Comparison of ENCODE assay signal across 14 cellular contexts in genomic region chr15:21261965-21262850, GRCh38.
DNase-seq lines count a peak whose midpoint lies in the region; ATAC-seq, FAIRE-seq and TF ChIP-seq lines count a peak whose summit lies in the region.
"Had no signal": no experiment of that assay in that cellular context is flagged by ENCODE, and none has a peak within 500 bp of the region (broad histone marks: within the 10 kb centered on the region; RNA-seq: fewer than 3 reads in every experiment).

No MANE protein-coding gene starts in this region.

- H3K36me3 Mint-ChIP-seq in activated T-helper 17 cell treated with anti-CD3 and anti-CD28 coated beads, Interleukin-2, amount 50 U/mL, for 72 hours (ENCODE audit: low read depth), result no peaks in the 10 kb centered on the region

- no peak overlapping the region for H3K27ac Mint-ChIP-seq in activated T-helper 17 cell treated with anti-CD3 and anti-CD28 coated beads, Interleukin-2, amount 50 U/mL, for 72 hours
- H3K27ac Mint-ChIP-seq: CD4-positive, alpha-beta T cell had no signal

- no peak overlapping the region for H3K9ac ChIP-seq in kidney (ENCODE audit: low read length in 2 of 2)

- H3K27me3 Mint-ChIP-seq in activated T-helper 17 cell treated with anti-CD3 and anti-CD28 coated beads, Interleukin-2, amount 50 U/mL, for 72 hours, result peaks cover 12% of the 10 kb centered on the region

- ATAC-seq in activated T-helper 17 cell treated with anti-CD3 and anti-CD28 coated beads, Interleukin-2, amount 50 U/mL, for 72 hours (replicated peaks), result peak; percentile 9
- ATAC-seq: GM12878 had no signal

- no peak overlapping the region for H3K4me3 Mint-ChIP-seq in activated T-helper 17 cell treated with anti-CD3 and anti-CD28 coated beads, Interleukin-2, amount 50 U/mL, for 72 hours
- H3K4me3 Mint-ChIP-seq: activated T-cell treated with anti-CD3 and anti-CD28 coated beads, Interleukin-2, amount 50 U/mL, for 4 hours; CD4-positive, alpha-beta T cell had no signal

- peak; percentile 8 for DNase-seq in H4 (ENCODE audit: low spot score)
- peak; percentile 72 for DNase-seq in kidney
- peak; percentile 84 for DNase-seq in spleen
- no peak for DNase-seq in hepatic stellate cell (ENCODE audit: low spot score)
- DNase-seq in 8988T, result no peak
- no peak for DNase-seq in hippocampal formation (lab: John Stamatoyannopoulos, UW)
- DNase-seq: activated CD4-positive, alpha-beta T cell treated with anti-CD3 and anti-CD28 coated beads for 1 hour; activated T-cell treated with anti-CD3 and anti-CD28 coated beads, Interleukin-2, amount 50 U/mL, for 4 hours; NCI-H446; stimulated activated CD4-positive, alpha-beta T cell treated with anti-CD3 and anti-CD28 coated beads, Interleukin-1b, Interleukin-23, amount 100 ng/mL, for 48 hours had no signal

- no peaks in the 10 kb centered on the region for H3K9me3 ChIP-seq in kidney (ENCODE audit: control insufficient read depth in 1 of 2, low read length in 2 of 2)
- peaks cover 0 to 16% (median 0%) of the 10 kb centered on the region in 8 donors for H3K9me3 ChIP-seq in spleen
- H3K9me3 ChIP-seq: uterus had no signal

- H3K9me3 Mint-ChIP-seq in activated T-helper 17 cell treated with anti-CD3 and anti-CD28 coated beads, Interleukin-2, amount 50 U/mL, for 72 hours, result peaks cover 3% of the 10 kb centered on the region
- H3K9me3 Mint-ChIP-seq: activated T-cell treated with anti-CD3 and anti-CD28 coated beads, Interleukin-2, amount 50 U/mL, for 4 hours; CD4-positive, alpha-beta T cell had no signal

- peaks cover 0 to 5% (median 0%) of the 10 kb centered on the region in 7 donors for H3K27me3 ChIP-seq in spleen (replicated peaks in 1 of 7)

- H3K4me1 Mint-ChIP-seq in activated T-helper 17 cell treated with anti-CD3 and anti-CD28 coated beads, Interleukin-2, amount 50 U/mL, for 72 hours, result no peaks in the 10 kb centered on the region

- no peak for TF ChIP-seq POLR2A in spleen (IDR thresholded peaks at IDR 0.05)

- intact Hi-C loops in kidney (cut with DNase I) (no loop called here), spleen (cut with DNase I; ENCODE audit: low total_unique reads) (no loop called here)

- H3K27ac ChIP-seq in kidney (ENCODE audit: low read depth in 2 of 2, low read length in 2 of 2), result no peak overlapping the region
- H3K27ac ChIP-seq in spleen, result no peak overlapping the region
- H3K27ac ChIP-seq: uterus had no signal

- 88 to 92% (median 89%) methylated on average over 30 of the region's 30 CpGs for WGBS in spleen, 5 donors

- TF ChIP-seq CTCF in kidney (IDR thresholded peaks at IDR 0.05; ENCODE audit: borderline replicate concordance, extremely low read depth, insufficient read depth) (no peak), spleen (IDR thresholded peaks at IDR 0.05 in 8 of 11, conservative IDR thresholded peaks at IDR 0.05 in 3 of 11) (no peak)

- H3K36me3 ChIP-seq in kidney (ENCODE audit: control insufficient read depth in 1 of 2, insufficient read depth in 2 of 2, low read length in 2 of 2) (no peaks in the 10 kb centered on the region), spleen (no peaks in the 10 kb centered on the region)
- H3K36me3 ChIP-seq: uterus had no signal

- H3K4me3 ChIP-seq in kidney (ENCODE audit: low read length in 2 of 2) (no peak overlapping the region), spleen (no peak overlapping the region)
- H3K4me3 ChIP-seq: GM12878, uterus had no signal

- FAIRE-seq in kidney (lab: Jason Lieb, UNC), result no peak
- FAIRE-seq: GM12878 had no signal

- H3K4me1 ChIP-seq in kidney (ENCODE audit: control insufficient read depth in 1 of 2, insufficient read depth in 1 of 2, low read depth in 1 of 2, low read length in 2 of 2), result no peaks in the 10 kb centered on the region
- H3K4me1 ChIP-seq in spleen, result peaks cover 0 to under 1% (median 0%) of the 10 kb centered on the region in 6 donors
- H3K4me1 ChIP-seq: uterus had no signal

Comparison
In these comparisons a context has a peak if more than half of its experiments do, and no peak if none do; other contexts are left out.
1. DNase-seq: peak in H4 (single experiment), kidney (single experiment) and spleen (single experiment); none in hepatic stellate cell (single experiment), 8988T (single experiment) and hippocampal formation (0 of 2).